ENCODE assay signal across 8 cellular contexts in genomic region chr3:125212509-125213372, GRCh38. TPM values are rescaled to one million over a fixed set of nuclear protein-coding genes. Genes with fewer than 3 reads are reported as not detected.
DNase-seq lines count a peak whose midpoint lies in the region; ATAC-seq lines count a peak whose summit lies in the region.

A gene with protein sequence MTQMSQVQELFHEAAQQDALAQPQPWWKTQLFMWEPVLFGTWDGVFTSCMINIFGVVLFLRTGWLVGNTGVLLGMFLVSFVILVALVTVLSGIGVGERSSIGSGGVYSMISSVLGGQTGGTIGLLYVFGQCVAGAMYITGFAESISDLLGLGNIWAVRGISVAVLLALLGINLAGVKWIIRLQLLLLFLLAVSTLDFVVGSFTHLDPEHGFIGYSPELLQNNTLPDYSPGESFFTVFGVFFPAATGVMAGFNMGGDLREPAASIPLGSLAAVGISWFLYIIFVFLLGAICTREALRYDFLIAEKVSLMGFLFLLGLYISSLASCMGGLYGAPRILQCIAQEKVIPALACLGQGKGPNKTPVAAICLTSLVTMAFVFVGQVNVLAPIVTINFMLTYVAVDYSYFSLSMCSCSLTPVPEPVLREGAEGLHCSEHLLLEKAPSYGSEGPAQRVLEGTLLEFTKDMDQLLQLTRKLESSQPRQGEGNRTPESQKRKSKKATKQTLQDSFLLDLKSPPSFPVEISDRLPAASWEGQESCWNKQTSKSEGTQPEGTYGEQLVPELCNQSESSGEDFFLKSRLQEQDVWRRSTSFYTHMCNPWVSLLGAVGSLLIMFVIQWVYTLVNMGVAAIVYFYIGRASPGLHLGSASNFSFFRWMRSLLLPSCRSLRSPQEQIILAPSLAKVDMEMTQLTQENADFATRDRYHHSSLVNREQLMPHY (minus strand): TSS chr3:125212748. CDS start chr3:125211349, 1,399 bp downstream.

- H3K36me3 Mint-ChIP-seq in activated naive CD8-positive, alpha-beta T cell treated with anti-CD3 and anti-CD28 coated beads, Interleukin-2, amount 10 ng/mL, durations not matched to agents 7 days and 5 days = no peaks in the 10 kb centered on the region

- no peaks in the 10 kb centered on the region for H3K9me3 Mint-ChIP-seq in activated naive CD8-positive, alpha-beta T cell treated with anti-CD3 and anti-CD28 coated beads, Interleukin-2, amount 10 ng/mL, durations not matched to agents 7 days and 5 days

- H3K27ac Mint-ChIP-seq in activated naive CD8-positive, alpha-beta T cell treated with anti-CD3 and anti-CD28 coated beads, Interleukin-2, amount 10 ng/mL, durations not matched to agents 7 days and 5 days = no peak within 1 kb of the TSS

- POLR2A ChIA-PET in activated naive CD8-positive, alpha-beta T cell treated with anti-CD3 and anti-CD28 coated beads, Interleukin-2, amount 10 ng/mL, durations not matched to agents 7 days and 5 days (lab: Charles Lee) = interaction anchor here (0.6 kb wide), 1 partner anchor 251 kb away, joined by 7 read pairs; no protein-coding TSS in a partner anchor

- peak; percentile 21 for ATAC-seq in activated naive CD8-positive, alpha-beta T cell treated with anti-CD3 and anti-CD28 coated beads, Interleukin-2, amount 10 ng/mL, durations not matched to agents 7 days and 5 days (ENCODE audit: low read depth)
- peak; percentile 37 for ATAC-seq in stimulated activated naive CD8-positive, alpha-beta T cell treated with anti-CD3 and anti-CD28 coated beads, Interleukin-15, Interleukin-2, amounts not matched to agents 100 U/mL and 50 U/mL, for 24 hours
- ATAC-seq in HG03025 (IDR thresholded peaks at IDR 0.05; ENCODE audit: low FRiP score, unreplicated experiment) (no peak), GM19328 (IDR thresholded peaks at IDR 0.05; ENCODE audit: unreplicated experiment) (no peak)

- H3K4me3 Mint-ChIP-seq in activated naive CD8-positive, alpha-beta T cell treated with anti-CD3 and anti-CD28 coated beads, Interleukin-2, amount 10 ng/mL, durations not matched to agents 7 days and 5 days = peak within 1 kb of the TSS; percentile 60

- peak; percentile 4 to 64 for DNase-seq in NCI-H526 (lab: John Stamatoyannopoulos, UW)
- DNase-seq in NCI-H526 treated with DMSO at 0.1 percent for 48 hours (lab: John Stamatoyannopoulos, UW) = no peak
- DNase-seq in activated naive CD8-positive, alpha-beta T cell treated with anti-CD3 and anti-CD28 coated beads, Interleukin-2, amount 10 ng/mL, durations not matched to agents 7 days and 5 days = no peak
- DNase-seq in islet precursor cell = peak; percentile 69
- peak; percentile 17 for DNase-seq in stimulated activated naive CD8-positive, alpha-beta T cell treated with anti-CD3 and anti-CD28 coated beads, Interleukin-15, Interleukin-2, amounts not matched to agents 100 U/mL and 50 U/mL, for 24 hours
- DNase-seq in NCI-H1417 (lab: John Stamatoyannopoulos, UW) = no peak

- peaks cover 10% of the 10 kb centered on the region for H3K4me1 Mint-ChIP-seq in activated naive CD8-positive, alpha-beta T cell treated with anti-CD3 and anti-CD28 coated beads, Interleukin-2, amount 10 ng/mL, durations not matched to agents 7 days and 5 days

- peaks cover 61% of the 10 kb centered on the region for H3K27me3 Mint-ChIP-seq in activated naive CD8-positive, alpha-beta T cell treated with anti-CD3 and anti-CD28 coated beads, Interleukin-2, amount 10 ng/mL, durations not matched to agents 7 days and 5 days

RNA-seq across cellular contexts. Expression of the gene that starts here (rescaled TPM):
- total RNA-seq in activated naive CD8-positive, alpha-beta T cell treated with anti-CD3 and anti-CD28 coated beads, Interleukin-2, amount 10 ng/mL, durations not matched to agents 7 days and 5 days = under 1 TPM; 0.47 to 0.79 TPM

Comparison
In these comparisons a context has a peak if more than half of its experiments do, and no peak if none do; other contexts are left out.
1. DNase-seq: peak in NCI-H526 (2 of 2), islet precursor cell (single experiment) and stimulated activated naive CD8-positive, alpha-beta T cell treated with anti-CD3 and anti-CD28 coated beads, Interleukin-15, Interleukin-2, amounts not matched to agents 100 U/mL and 50 U/mL, for 24 hours (single experiment); none in NCI-H526 treated with DMSO at 0.1 percent for 48 hours (single experiment), activated naive CD8-positive, alpha-beta T cell treated with anti-CD3 and anti-CD28 coated beads, Interleukin-2, amount 10 ng/mL, durations not matched to agents 7 days and 5 days (single experiment) and NCI-H1417 (0 of 3).
2. Peak in ATAC-seq in activated naive CD8-positive, alpha-beta T cell treated with anti-CD3 and anti-CD28 coated beads, Interleukin-2, amount 10 ng/mL, durations not matched to agents 7 days and 5 days; RNA of the gene not detected or under 1 TPM.